9 cellular contexts compared by ENCODE assay signal in genomic region chr19:1132625-1133383, GRCh38. TPM values are rescaled to one million over a fixed set of nuclear protein-coding genes. Genes with fewer than 3 reads are reported as not detected.
DNase-seq lines count a peak whose midpoint lies in the region; ATAC-seq and TF ChIP-seq lines count a peak whose summit lies in the region.
"Had no signal": no experiment of that assay in that cellular context is flagged by ENCODE, and none has a peak within 500 bp of the region (broad histone marks: within the 10 kb centered on the region; RNA-seq: fewer than 3 reads in every experiment).

No MANE protein-coding gene starts in this region.

- H3K36me3 Mint-ChIP-seq in activated T-cell treated with anti-CD3 and anti-CD28 coated beads, Interleukin-2, amount 50 U/mL, for 4 hours (ENCODE audit: insufficient read depth) = peaks cover 2% of the 10 kb centered on the region

- TF ChIP-seq CTCF in OCI-LY3 (IDR thresholded peaks at IDR 0.05; ENCODE audit: low read depth, low read length) = no peak
- TF ChIP-seq CTCF in omental fat pad (IDR thresholded peaks at IDR 0.05) = no peak

- H3K4me1 Mint-ChIP-seq in activated T-cell treated with anti-CD3 and anti-CD28 coated beads, Interleukin-2, amount 50 U/mL, for 4 hours (ENCODE audit: low read depth) = peaks cover 35% of the 10 kb centered on the region

- ATAC-seq in activated T-cell treated with anti-CD3 and anti-CD28 coated beads, Interleukin-2, amount 50 U/mL, for 4 hours = peak; percentile 5 to 12
- ATAC-seq in omental fat pad (ENCODE audit: low FRiP score) (peak; percentile 7), HG03159 (IDR thresholded peaks at IDR 0.05; ENCODE audit: unreplicated experiment) (no peak), HG03520 (IDR thresholded peaks at IDR 0.05; ENCODE audit: unreplicated experiment) (no peak)

- H3K27me3 Mint-ChIP-seq in activated T-cell treated with anti-CD3 and anti-CD28 coated beads, Interleukin-2, amount 50 U/mL, for 4 hours (ENCODE audit: low read depth) = no peaks in the 10 kb centered on the region

- H4K20me1 ChIP-seq in OCI-LY3 (ENCODE audit: insufficient read depth, low read length) = peaks cover 25% of the 10 kb centered on the region; the same call in 1 of the 2 replicates

- peaks cover 29% of the 10 kb centered on the region for H3K4me1 ChIP-seq in OCI-LY3 (ENCODE audit: low read length)

- no peak for DNase-seq in activated T-cell treated with anti-CD3 and anti-CD28 coated beads, Interleukin-2, amount 50 U/mL, for 4 hours
- DNase-seq in activated T-cell treated with anti-CD3 and anti-CD28 coated beads for 4 hours (no peak), omental fat pad (ENCODE audit: low spot score) (no peak), SHP77 treated with DMSO at 0.1 percent for 48 hours (lab: John Stamatoyannopoulos, UW) (no peak)
- peak; percentile 24 for DNase-seq in effector CD8-positive, alpha-beta T cell (lab: John Stamatoyannopoulos, UW)

- no peaks in the 10 kb centered on the region for H3K27me3 ChIP-seq in OCI-LY3 (ENCODE audit: low read depth, low read length)

- peak overlapping the region; percentile 90 for H3K4me3 Mint-ChIP-seq in activated T-cell treated with anti-CD3 and anti-CD28 coated beads, Interleukin-2, amount 50 U/mL, for 4 hours

- H3K9me3 Mint-ChIP-seq in activated T-cell treated with anti-CD3 and anti-CD28 coated beads, Interleukin-2, amount 50 U/mL, for 4 hours = no peaks in the 10 kb centered on the region
- H3K9me3 Mint-ChIP-seq: brain had no signal

- H2AFZ ChIP-seq in OCI-LY3 (ENCODE audit: low read depth, low read length) = no peak overlapping the region

- H3K4me3 ChIP-seq in OCI-LY3 (ENCODE audit: low read length) = peak overlapping the region; percentile 82

- H3K27ac ChIP-seq in OCI-LY3 (ENCODE audit: low read length) = peak overlapping the region; percentile 70

- peaks cover 30% of the 10 kb centered on the region; the same call in 1 of the 2 replicates for H3K79me2 ChIP-seq in OCI-LY3 (ENCODE audit: low read length)

- peak overlapping the region; percentile 86 for H3K4me2 ChIP-seq in OCI-LY3 (ENCODE audit: low read length)

- peak overlapping the region; percentile 79 for H3K9ac ChIP-seq in OCI-LY3 (ENCODE audit: low read length)

- peaks cover 3% of the 10 kb centered on the region for H3K36me3 ChIP-seq in OCI-LY3 (replicated peaks; ENCODE audit: low read depth, low read length)

- no peaks in the 10 kb centered on the region for H3K9me3 ChIP-seq in OCI-LY3 (ENCODE audit: insufficient read depth, low read length)

RNA-seq across cellular contexts. Expression of gene GPX4, which starts 29.0 kb away (rescaled TPM):
- 100 to 1,000 TPM; 148 to 165 (median 162) TPM for total RNA-seq in activated T-cell treated with anti-CD3 and anti-CD28 coated beads, Interleukin-2, amount 50 U/mL, for 4 hours
- 1,000 to 10,000 TPM in 1 of 4 donors, 100 to 1,000 TPM in 3; 429 to 1,640 (median 892) TPM for total RNA-seq in omental fat pad

RNA-seq across cellular contexts. Expression of gene POLR2E, which starts 37.6 kb away (rescaled TPM):
- 100 to 1,000 TPM; 303 to 380 (median 323) TPM for total RNA-seq in activated T-cell treated with anti-CD3 and anti-CD28 coated beads, Interleukin-2, amount 50 U/mL, for 4 hours
- total RNA-seq in omental fat pad = 100 to 1,000 TPM; 151 to 216 (median 188) TPM

RNA-seq across cellular contexts. Expression of gene SBNO2, which starts 41.3 kb away (rescaled TPM):
- total RNA-seq in activated T-cell treated with anti-CD3 and anti-CD28 coated beads, Interleukin-2, amount 50 U/mL, for 4 hours = 100 to 1,000 TPM; 134 to 140 (median 139) TPM
- total RNA-seq in omental fat pad = 100 to 1,000 TPM in 1 of 4 donors, 10 to 100 TPM in 3; 33.1 to 208 (median 61.9) TPM

Comparison
In these comparisons a context has a peak if more than half of its experiments do, and no peak if none do; other contexts are left out.
1. ATAC-seq: peak in activated T-cell treated with anti-CD3 and anti-CD28 coated beads, Interleukin-2, amount 50 U/mL, for 4 hours (2 of 2) and omental fat pad (single experiment); none in HG03159 (single experiment) and HG03520 (single experiment).